Comparison of ENCODE assay signal across 24 cellular contexts in the genomic region with DNA sequence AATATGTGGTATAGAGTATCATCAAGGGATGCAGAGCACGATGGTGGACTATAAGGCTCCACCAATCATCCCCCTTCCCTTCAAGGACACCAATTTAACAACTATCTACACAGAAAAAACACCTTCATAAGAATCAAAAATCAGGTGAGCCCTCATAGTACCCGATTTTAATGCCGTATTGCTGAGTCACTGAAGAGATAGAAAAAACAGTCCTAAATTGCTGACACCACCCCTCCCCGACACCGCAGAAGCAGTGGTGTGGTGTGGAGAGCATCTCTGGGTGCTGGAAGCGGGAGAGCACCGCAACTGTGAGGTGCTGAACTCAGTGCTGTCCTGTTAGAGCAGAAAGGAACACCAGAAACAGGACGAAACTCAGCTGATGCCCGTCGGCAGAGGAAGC. TPM values are rescaled to one million over a fixed set of nuclear protein-coding genes. Genes with fewer than 3 reads are reported as not detected.
A peak's percentile ranks its signal among the peaks of the same experiment; 100 is the strongest.
DNase-seq lines count a peak whose midpoint lies in the region; ATAC-seq, FAIRE-seq and TF ChIP-seq lines count a peak whose summit lies in the region.
"Had no signal": no experiment of that assay in that cellular context is flagged by ENCODE, and none has a peak within 500 bp of the region (broad histone marks: within the 10 kb centered on the region; RNA-seq: fewer than 3 reads in every experiment).

No MANE protein-coding gene starts in this region.

- in situ Hi-C loops in IMR-90 (cut with MboI; ENCODE audit: low sequenced_read_pairs) (no loop called here), K562 (cut with MboI) (no loop called here)

- POLR2A ChIA-PET in A549 (lab: Yijun Ruan, JAX): no interaction called here
- POLR2A ChIA-PET in IMR-90 (lab: Charles Lee; ENCODE audit: unreplicated experiment): no interaction called here
- POLR2A ChIA-PET in K562 (lab: Yijun Ruan, JAX): no interaction called here

- H4K5ac ChIP-seq in IMR-90 (ENCODE audit: low read depth, low read length): no peak overlapping the region

- no peak overlapping the region for H3K4ac ChIP-seq in IMR-90 (ENCODE audit: low read depth, low read length)

- no peak overlapping the region for H3K18ac ChIP-seq in IMR-90 (ENCODE audit: low read depth, low read length)

- no peaks in the 10 kb centered on the region for H3K9me3 Mint-ChIP-seq in GM23338
- H3K9me3 Mint-ChIP-seq: CD4-positive, alpha-beta T cell; CD8-positive, alpha-beta T cell had no signal

- no peak overlapping the region for H3K4me2 ChIP-seq in A549
- H3K4me2 ChIP-seq in GM23338: no peak overlapping the region
- no peak overlapping the region for H3K4me2 ChIP-seq in IMR-90 (ENCODE audit: low read depth, low read length)
- no peak overlapping the region for H3K4me2 ChIP-seq in K562 (ENCODE audit: insufficient read depth, low read length)
- H3K4me2 ChIP-seq: BLaER1 treated with 17β-estradiol and CSF1 and Interleukin-3, amounts not matched to agents 10 nM and 100 nM had no signal

- H4K20me1 ChIP-seq in GM23338 (replicated peaks; ENCODE audit: insufficient read depth) (no peaks in the 10 kb centered on the region), IMR-90 (ENCODE audit: insufficient read depth, low read length) (no peaks in the 10 kb centered on the region), K562 (replicated peaks; ENCODE audit: control insufficient read depth, insufficient read depth, low read length) (no peaks in the 10 kb centered on the region)

- no peak for DNase-seq in A549 (ENCODE audit: low read depth in 1 of 2, low spot score in 1 of 2)
- DNase-seq in GM23338 (ENCODE audit: low spot score): no peak
- DNase-seq in IMR-90: no peak
- no peak for DNase-seq in K562 (ENCODE audit: extremely low read depth in 1 of 4, low spot score in 3 of 4)
- DNase-seq in pons (ENCODE audit: low spot score): no peak
- no peak for DNase-seq in OCI-M1 (lab: John Stamatoyannopoulos, UW)
- DNase-seq in body of pancreas: no peak
- DNase-seq in heart left ventricle: no peak
- DNase-seq: 8988T; AML-193; Caco-2; Calu3; CD4-positive, alpha-beta T cell; CD8-positive, alpha-beta T cell; DMS79 treated with DMSO at 0.1 percent for 48 hours; GF-D8 had no signal

- H2AK9ac ChIP-seq in IMR-90 (replicated peaks; ENCODE audit: low read depth, low read length, poor library complexity): no peak overlapping the region

- no peak overlapping the region for H3K56ac ChIP-seq in IMR-90 (ENCODE audit: extremely low read depth, insufficient read depth, low read length)

- no peak overlapping the region for H3K23ac ChIP-seq in IMR-90 (ENCODE audit: low read depth, low read length)

- no peak overlapping the region for H3K14ac ChIP-seq in IMR-90 (replicated peaks; ENCODE audit: low read depth, low read length)

- no peak overlapping the region for H2BK20ac ChIP-seq in IMR-90 (ENCODE audit: low read depth, low read length)

- no peak for TF ChIP-seq RAD21 in A549 (conservative IDR thresholded peaks at IDR 0.05 in 1 of 2, IDR thresholded peaks at IDR 0.05 in 1 of 2)
- no peak for TF ChIP-seq RAD21 in IMR-90 (IDR thresholded peaks at IDR 0.05; ENCODE audit: low read length)
- TF ChIP-seq RAD21 in K562 (CRISPR knock-in tag; conservative IDR thresholded peaks at IDR 0.05 in 1 of 2, IDR thresholded peaks at IDR 0.05 in 1 of 2): no peak

- no peaks in the 10 kb centered on the region for H3K9me2 ChIP-seq in GM23338 (ENCODE audit: insufficient read depth)

- H3K9me3 ChIP-seq in A549: no peaks in the 10 kb centered on the region
- no peaks in the 10 kb centered on the region for H3K9me3 ChIP-seq in IMR-90 (ENCODE audit: control insufficient read depth, insufficient read depth, low read length)
- no peaks in the 10 kb centered on the region for H3K9me3 ChIP-seq in K562 (replicated peaks; ENCODE audit: control insufficient read depth, insufficient read depth, low read depth, low read length)
- no peaks in the 10 kb centered on the region for H3K9me3 ChIP-seq in body of pancreas
- no peaks in the 10 kb centered on the region for H3K9me3 ChIP-seq in heart left ventricle
- H3K9me3 ChIP-seq: Caco-2 had no signal

- H3K4me3 ChIP-seq in A549 (no peak overlapping the region), GM23338 (no peak overlapping the region), IMR-90 (ENCODE audit: insufficient read depth, low read depth, low read length) (no peak overlapping the region), K562 (no peak overlapping the region), body of pancreas (no peak overlapping the region), heart left ventricle (no peak overlapping the region)
- H3K4me3 ChIP-seq: BLaER1 treated with 17β-estradiol and CSF1 and Interleukin-3, amounts not matched to agents 10 nM and 100 nM had no signal

- no peaks in the 10 kb centered on the region for H3K4me1 ChIP-seq in A549
- H3K4me1 ChIP-seq in GM23338 (ENCODE audit: insufficient read depth): no peaks in the 10 kb centered on the region; the same call in 1 of the 2 replicates
- no peaks in the 10 kb centered on the region for H3K4me1 ChIP-seq in IMR-90 (ENCODE audit: control insufficient read depth, insufficient read depth, low read length)
- H3K4me1 ChIP-seq in K562 (replicated peaks in 1 of 2; ENCODE audit: control insufficient read depth in 2 of 2, insufficient read depth in 2 of 2, low read length in 2 of 2): no peaks in the 10 kb centered on the region
- H3K4me1 ChIP-seq in body of pancreas: no peaks in the 10 kb centered on the region
- no peaks in the 10 kb centered on the region for H3K4me1 ChIP-seq in heart left ventricle
- H3K4me1 ChIP-seq: BLaER1 treated with 17β-estradiol and CSF1 and Interleukin-3, amounts not matched to agents 10 nM and 100 nM; Caco-2 had no signal

- H2AFZ ChIP-seq in GM23338 (no peak overlapping the region), IMR-90 (replicated peaks; ENCODE audit: low read length, poor library complexity) (no peak overlapping the region), K562 (ENCODE audit: low read depth, low read length) (no peak overlapping the region)

- CTCF ChIA-PET in A549 (lab: Yijun Ruan, JAX): no interaction called here
- CTCF ChIA-PET in IMR-90 (lab: Yijun Ruan, JAX): no interaction called here
- CTCF ChIA-PET in K562 (lab: Yijun Ruan, JAX; ENCODE audit: low intra/inter-chr PET ratio): no interaction called here

- BruUV-seq in IMR-90 (replicated peaks; lab: Mats Ljungman, UMichigan) (no TSS peak), K562 (replicated peaks; lab: Mats Ljungman, UMichigan) (no TSS peak)

- ATAC-seq in A549: no peak
- no peak for ATAC-seq in GM23338
- ATAC-seq in IMR-90 (ENCODE audit: low read depth): no peak
- ATAC-seq in K562: no peak
- ATAC-seq in body of pancreas: no peak
- no peak for ATAC-seq in heart left ventricle
- ATAC-seq: CD8-positive, alpha-beta T cell had no signal

- H2BK5ac ChIP-seq in IMR-90 (ENCODE audit: low read depth, low read length, poor library complexity, severe bottlenecking): no peak overlapping the region

- H3K9me1 ChIP-seq in IMR-90 (ENCODE audit: insufficient read depth, low read length) (no peaks in the 10 kb centered on the region), K562 (ENCODE audit: control insufficient read depth, insufficient read depth, low read length) (no peaks in the 10 kb centered on the region)

- peaks cover 4% of the 10 kb centered on the region for H3K4me1 Mint-ChIP-seq in GM23338

- H3K27ac ChIP-seq in A549 (no peak overlapping the region), GM23338 (ENCODE audit: low read depth) (no peak overlapping the region), IMR-90 (ENCODE audit: insufficient read depth, low read length) (no peak overlapping the region), K562 (ENCODE audit: extremely low read depth, low read depth, low read length) (no peak overlapping the region), body of pancreas (no peak overlapping the region), heart left ventricle (no peak overlapping the region)
- H3K27ac ChIP-seq: BLaER1 treated with 17β-estradiol and CSF1 and Interleukin-3, amounts not matched to agents 10 nM and 100 nM; C4-2B had no signal

- no peak overlapping the region for H2BK15ac ChIP-seq in IMR-90 (ENCODE audit: low read depth, low read length)

- H3K36me3 ChIP-seq in GM23338 (ENCODE audit: insufficient read depth) (no peaks in the 10 kb centered on the region), IMR-90 (ENCODE audit: control insufficient read depth, insufficient read depth, low read length) (no peaks in the 10 kb centered on the region), K562 (ENCODE audit: control insufficient read depth, insufficient read depth, low read length) (no peaks in the 10 kb centered on the region), body of pancreas (replicated peaks in 1 of 2; ENCODE audit: insufficient read depth in 1 of 2, low read depth in 2 of 2) (no peaks in the 10 kb centered on the region), heart left ventricle (peaks cover 0 to 11% (median 0%) of the 10 kb centered on the region in 9 donors)

- H4K8ac ChIP-seq in IMR-90 (ENCODE audit: low read depth in 2 of 2, low read length in 2 of 2): no peak overlapping the region

- H3K79me1 ChIP-seq in IMR-90 (ENCODE audit: low read depth in 1 of 2, low read length in 2 of 2): no peaks in the 10 kb centered on the region

- TF ChIP-seq EP300 in A549 (IDR thresholded peaks at IDR 0.05): no peak
- TF ChIP-seq EP300 in K562 (IDR thresholded peaks at IDR 0.05; ENCODE audit: low read length): no peak

- H3K79me2 ChIP-seq in GM23338 (replicated peaks; ENCODE audit: insufficient read depth) (peaks cover 28% of the 10 kb centered on the region), K562 (ENCODE audit: control insufficient read depth, insufficient read depth, low read length) (peaks cover 3% of the 10 kb centered on the region; the same call in 1 of the 3 replicates)

- no peak for FAIRE-seq in A549 (lab: Jason Lieb, UNC)
- no peak for FAIRE-seq in K562 (lab: Jason Lieb, UNC)
- FAIRE-seq: A204.1, D721Med, G401.6, GM12891, GM19239 had no signal

- no peak overlapping the region for H2BK120ac ChIP-seq in IMR-90 (ENCODE audit: low read depth, low read length)

- H3F3A ChIP-seq in GM23338 (replicated peaks; ENCODE audit: low read depth): no peaks in the 10 kb centered on the region

- H2AK5ac ChIP-seq in IMR-90 (ENCODE audit: low read depth, low read length): no peak overlapping the region

- intact Hi-C loops in IMR-90 (cut with micrococcal nuclease): no loop called here
- intact Hi-C loops in K562 (cut with micrococcal nuclease): no loop called here
- intact Hi-C loops in body of pancreas (cut with DNase I): no loop called here
- intact Hi-C loops in heart left ventricle (cut with DNase I): loop anchor here in 1 of 10 donors (1.0 kb wide), 1 partner anchor 8 kb away; no protein-coding TSS in a partner anchor

- H3K36me3 Mint-ChIP-seq in GM23338 (ENCODE audit: low read depth): no peaks in the 10 kb centered on the region

- no peak overlapping the region for H4K91ac ChIP-seq in IMR-90 (ENCODE audit: insufficient read depth, low read depth, low read length)

- peak overlapping the region; percentile 92 for H3K27ac Mint-ChIP-seq in GM23338
- H3K27ac Mint-ChIP-seq: B cell; CD4-positive, alpha-beta T cell; CD8-positive, alpha-beta T cell had no signal

- no peaks in the 10 kb centered on the region for H3K27me3 ChIP-seq in GM23338 (ENCODE audit: insufficient read depth)
- no peaks in the 10 kb centered on the region for H3K27me3 ChIP-seq in IMR-90 (ENCODE audit: control insufficient read depth, insufficient read depth, low read length)
- no peaks in the 10 kb centered on the region for H3K27me3 ChIP-seq in K562 (ENCODE audit: control insufficient read depth in 2 of 2, insufficient read depth in 2 of 2, low read length in 2 of 2)
- H3K27me3 ChIP-seq in body of pancreas: no peaks in the 10 kb centered on the region
- H3K27me3 ChIP-seq in heart left ventricle: peaks cover 0 to 4% (median 0%) of the 10 kb centered on the region in 9 donors

- H3K4me3 Mint-ChIP-seq in GM23338: no peak overlapping the region
- H3K4me3 Mint-ChIP-seq: B cell; CD4-positive, alpha-beta T cell; CD8-positive, alpha-beta T cell had no signal

- TF ChIP-seq CTCF in A549 (IDR thresholded peaks at IDR 0.05) (no peak), GM23338 (conservative IDR thresholded peaks at IDR 0.05; ENCODE audit: low read depth in 2 of 2) (no peak), IMR-90 (conservative IDR thresholded peaks at IDR 0.05; ENCODE audit: low read depth, low read length) (no peak), K562 (IDR thresholded peaks at IDR 0.05 in 2 of 3, conservative IDR thresholded peaks at IDR 0.05 in 1 of 3; ENCODE audit: insufficient read depth in 2 of 3, low read depth in 1 of 3, low read length in 3 of 3) (no peak), body of pancreas (IDR thresholded peaks at IDR 0.05) (no peak), heart left ventricle (IDR thresholded peaks at IDR 0.05) (no peak)

- no peaks in the 10 kb centered on the region for H3K27me3 Mint-ChIP-seq in GM23338 (ENCODE audit: insufficient read depth, low read depth, poor library complexity)
- H3K27me3 Mint-ChIP-seq: B cell; CD4-positive, alpha-beta T cell had no signal

- no peak for TF ChIP-seq POLR2A in A549 (IDR thresholded peaks at IDR 0.05; ENCODE audit: low read length)
- TF ChIP-seq POLR2A in IMR-90 (IDR thresholded peaks at IDR 0.05; ENCODE audit: low read depth, low read length): no peak
- no peak for TF ChIP-seq POLR2A in K562 (conservative IDR thresholded peaks at IDR 0.05)
- no peak for TF ChIP-seq POLR2A in body of pancreas (IDR thresholded peaks at IDR 0.05)
- TF ChIP-seq POLR2A in heart left ventricle (IDR thresholded peaks at IDR 0.05): no peak

- WGBS in A549 (ENCODE audit: missing lambda C conversion rate): 87% methylated on average over 10 of the region's 10 CpGs
- no CpG with 5 or more reads among the region's 10 CpGs for WGBS in IMR-90 (ENCODE audit: extremely low coverage in 2 of 2, insufficient read length in 1 of 2), 2 experiments
- 41% methylated on average over 10 of the region's 10 CpGs for WGBS in K562 (ENCODE audit: insufficient coverage, low coverage, missing lambda C conversion rate)
- 97% methylated on average over 7 to 9 of the region's 10 CpGs for WGBS in body of pancreas, 2 donors
- 75 to 96% (median 86%) methylated on average over 10 of the region's 10 CpGs for WGBS in heart left ventricle, 4 donors

- H3K9ac ChIP-seq in IMR-90 (ENCODE audit: low read depth, low read length) (no peak overlapping the region), K562 (ENCODE audit: insufficient read depth in 1 of 2, low read depth in 2 of 2, low read length in 2 of 2) (no peak overlapping the region)
- H3K9ac ChIP-seq: BLaER1 treated with 17β-estradiol and CSF1 and Interleukin-3, amounts not matched to agents 10 nM and 100 nM had no signal

- dilution Hi-C loops in IMR-90 (cut with HindIII; ENCODE audit: low sequenced_read_pairs, unreplicated experiment): no loop called here

RNA-seq across cellular contexts. Expression of a gene that starts 49.3 kb away (rescaled TPM):
- polyA plus RNA-seq in A549 (2011; rRNA removed): 39.6 and 41.8 TPM in 2 replicates
- 11.8 and 12.8 TPM in 2 replicates for polyA plus RNA-seq in A549 (2012; cell fraction: cytosol; rRNA removed)
- polyA plus RNA-seq in A549 (2012; cell fraction: nucleus; rRNA removed): 14.3 and 21.1 TPM in 2 replicates
- 19.4 to 21.9 TPM (median 20.3 TPM) in 3 replicates for polyA plus RNA-seq in A549 (2017; fragmentation: RNase III; extraction: RNeasy Plus Mini Kit Qiagen cat#74134 plus additional on column Dnase treatment)
- polyA minus RNA-seq in A549 (2011; rRNA and poly(A)+ RNA removed): 15.9 and 20.0 TPM in 2 replicates
- 64.2 and 68.7 TPM in 2 replicates for total RNA-seq in GM23338 (2014; rRNA removed; shearing (Covaris generic))
- polyA plus RNA-seq in GM23338 (2016; fragmentation: Nextera tagmentation; extraction: Ambion mirVana): 26.3 and 29.8 TPM in 2 replicates
- total RNA-seq in IMR-90 (2012; rRNA removed): 15.8 and 17.5 TPM in 2 replicates
- 7.8 and 9.3 TPM in 2 replicates for polyA plus RNA-seq in IMR-90 (2012; rRNA removed)
- polyA plus RNA-seq in IMR-90 (2012; cell fraction: cytosol; rRNA removed): 2.5 and 5.9 TPM in 2 replicates
- polyA plus RNA-seq in IMR-90 (2012; cell fraction: nucleus; rRNA removed; ENCODE audit: low replicate concordance): 8.5 and 17.5 TPM in 2 replicates
- 26.1 and 45.2 TPM in 2 replicates for total RNA-seq in K562 (2011; cell fraction: chromatin; rRNA removed; ENCODE audit: low replicate concordance)
- total RNA-seq in K562 (2011; cell fraction: nucleolus; rRNA removed): 7.8 and 14.6 TPM in 2 replicates
- 21.9 and 24.7 TPM in 2 replicates for total RNA-seq in K562 (2011; cell fraction: nucleoplasm; rRNA removed)
- total RNA-seq in K562 (2014; rRNA removed): 16.4 and 22.6 TPM in 2 replicates
- total RNA-seq in K562 (2014; rRNA removed; fragmentation: Illumina TruSeq; extraction: Trizol): 24.2 and 27.6 TPM in 2 replicates
- total RNA-seq in K562 (2015; rRNA removed; fragmentation: Illumina TruSeq; extraction: Trizol): 17.1 and 18.3 TPM in 2 replicates
- total RNA-seq in K562 (2021): 26.1 and 26.2 TPM in 2 replicates
- 41.5 and 46.2 TPM in 2 replicates for polyA plus RNA-seq in K562 (2011; rRNA removed)
- polyA plus RNA-seq in K562 (2011; cell fraction: cytosol; rRNA removed): 21.0 and 29.4 TPM in 2 replicates
- polyA plus RNA-seq in K562 (2011; cell fraction: nucleus; rRNA removed): 27.1 and 46.3 TPM in 2 replicates
- 17.9 and 23.3 TPM in 2 replicates for polyA plus RNA-seq in K562 (2012)
- polyA plus RNA-seq in K562 (2014; fragmentation: Illumina TruSeq; extraction: Trizol): 18.9 and 20.8 TPM in 2 replicates
- polyA plus RNA-seq in K562 (2014; fragmentation: Nextera tagmentation; extraction: Ambion mirVana): 10 to 100 TPM; 24.1 to 37.5 TPM
- 26.8 and 31.1 TPM in 2 replicates for polyA plus RNA-seq in K562 (2014; rRNA removed)
- polyA minus RNA-seq in K562 (2011; rRNA and poly(A)+ RNA removed): 52.5 and 59.0 TPM in 2 replicates
- 15.7 and 16.7 TPM in 2 replicates for polyA minus RNA-seq in K562 (2011; cell fraction: cytosol; rRNA and poly(A)+ RNA removed)
- 20.6 and 23.3 TPM in 2 replicates for polyA minus RNA-seq in K562 (2011; cell fraction: nucleus; rRNA and poly(A)+ RNA removed)
- 10 to 100 TPM; 14.5 to 38.6 TPM for total RNA-seq in body of pancreas
- total RNA-seq in heart left ventricle: 10 to 100 TPM; 29.3 to 58.5 (median 36.9) TPM
- polyA plus RNA-seq in heart left ventricle: 10 to 100 TPM; 14.4 to 24.7 TPM
